ENCODE assay signal across 15 cellular contexts in the genomic region with DNA sequence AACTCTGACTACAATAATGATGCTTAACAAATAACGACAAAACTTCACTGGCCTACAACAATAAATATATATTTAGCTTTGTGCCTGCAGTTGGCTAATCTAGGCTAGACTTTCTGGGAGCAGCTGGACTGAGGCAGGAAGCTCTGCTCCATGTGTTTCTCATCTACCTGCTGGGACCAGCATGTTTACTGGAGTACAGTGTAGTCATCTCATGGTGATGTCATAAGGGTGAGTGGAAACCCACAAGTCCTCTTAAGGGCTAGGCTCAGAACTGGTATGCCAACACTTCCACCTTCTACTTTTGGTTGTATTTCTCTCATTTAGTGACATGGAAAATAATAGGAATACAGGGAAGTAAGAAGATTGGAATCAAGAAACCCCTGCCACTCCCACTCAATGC.
DNase-seq lines count a peak whose midpoint lies in the region; ATAC-seq and TF ChIP-seq lines count a peak whose summit lies in the region.
"Had no signal": no experiment of that assay in that cellular context is flagged by ENCODE, and none has a peak within 500 bp of the region (broad histone marks: within the 10 kb centered on the region; RNA-seq: fewer than 3 reads in every experiment).

No MANE protein-coding gene starts in this region.

- H3K9me3 ChIP-seq in H9 (ENCODE audit: control insufficient read depth, low read depth, low read length) (no peaks in the 10 kb centered on the region), WERI-Rb-1 (ENCODE audit: severe bottlenecking) (no peaks in the 10 kb centered on the region)
- H3K9me3 ChIP-seq: HAP-1, MG63 had no signal

- H2BK5ac ChIP-seq in H9 (ENCODE audit: insufficient read length, low read length), result no peak overlapping the region

- H3K4me2 ChIP-seq in H9 (ENCODE audit: insufficient read depth, insufficient read length, low read length), result no peak overlapping the region
- H3K4me2 ChIP-seq: BLaER1 treated with 17β-estradiol and CSF1 and Interleukin-3, amounts not matched to agents 10 nM and 100 nM had no signal

- H3K4me1 Mint-ChIP-seq in H9, result peaks cover 0 to 9% of the 10 kb centered on the region in 2 experiments; a peak in 2 of 4 replicates

- no peak overlapping the region for H3K4ac ChIP-seq in H9 (ENCODE audit: low read depth, low read length)

- H3K79me1 ChIP-seq in H9 (ENCODE audit: insufficient read depth, low read depth, low read length, poor library complexity, severe bottlenecking), result no peaks in the 10 kb centered on the region

- peaks cover 2% of the 10 kb centered on the region; the same call in 1 of the 2 replicates for H3K4me1 ChIP-seq in H9 (ENCODE audit: insufficient read depth, low read length)
- H3K4me1 ChIP-seq: HAP-1 had no signal

- no peak overlapping the region for H3K18ac ChIP-seq in H9 (ENCODE audit: insufficient read length, low read depth, low read length)

- no peak for TF ChIP-seq CTCF in H9 (conservative IDR thresholded peaks at IDR 0.05)
- no peak for TF ChIP-seq CTCF in fibroblast of mammary gland (conservative IDR thresholded peaks at IDR 0.05; ENCODE audit: control insufficient read depth, insufficient read depth, low read depth, low read length)
- TF ChIP-seq CTCF in WERI-Rb-1 (IDR thresholded peaks at IDR 0.05; ENCODE audit: low read depth, low read length), result no peak

- H3K27me3 Mint-ChIP-seq in H9 (ENCODE audit: low read depth), result peaks cover 1% of the 10 kb centered on the region; the same call in 1 of the 2 replicates

- no peak overlapping the region for H2BK15ac ChIP-seq in H9 (ENCODE audit: low read depth, low read length)

- H3K27ac ChIP-seq in H9 (ENCODE audit: insufficient read length, low read depth, low read length) (no peak overlapping the region), WERI-Rb-1 (no peak overlapping the region)
- H3K27ac ChIP-seq: BLaER1 treated with 17β-estradiol and CSF1 and Interleukin-3, amounts not matched to agents 10 nM and 100 nM had no signal

- no peak overlapping the region for H4K8ac ChIP-seq in H9 (replicated peaks; ENCODE audit: insufficient read length, low read depth, low read length)

- H3K23ac ChIP-seq in H9 (ENCODE audit: insufficient read length, low read depth, low read length), result no peak overlapping the region

- H4K91ac ChIP-seq in H9 (ENCODE audit: insufficient read length, low read depth, low read length), result no peak overlapping the region

- DNase-seq in H9, result no peak
- peak; percentile 14 for DNase-seq in RKO (ENCODE audit: low spot score)
- DNase-seq in fibroblast of mammary gland (ENCODE audit: low read depth), result peak; percentile 61
- DNase-seq in NCI-H2227 (lab: John Stamatoyannopoulos, UW; ENCODE audit: unreplicated experiment), result no peak
- no peak for DNase-seq in WERI-Rb-1
- DNase-seq: DMS153, KBM-7, MG63, NCI-H1105, NCI-H187 had no signal

- no peaks in the 10 kb centered on the region for H3K23me2 ChIP-seq in H9 (ENCODE audit: insufficient read length, low read depth, low read length, poor library complexity, severe bottlenecking)

- H2BK120ac ChIP-seq in H9 (ENCODE audit: low read depth, low read length, poor library complexity, severe bottlenecking), result peak overlapping the region; percentile 53

- H3K9ac ChIP-seq in H9 (ENCODE audit: extremely low read depth, insufficient read length, low read length), result no peak overlapping the region
- H3K9ac ChIP-seq: BLaER1 treated with 17β-estradiol and CSF1 and Interleukin-3, amounts not matched to agents 10 nM and 100 nM had no signal

- H4K20me1 ChIP-seq in H9 (ENCODE audit: control insufficient read depth, insufficient read depth, insufficient read length), result no peaks in the 10 kb centered on the region
- H4K20me1 ChIP-seq: BLaER1 treated with 17β-estradiol and CSF1 and Interleukin-3, amounts not matched to agents 10 nM and 100 nM had no signal

- no peaks in the 10 kb centered on the region for H3K36me3 ChIP-seq in WERI-Rb-1
- H3K36me3 ChIP-seq: BLaER1 treated with 17β-estradiol and CSF1 and Interleukin-3, amounts not matched to agents 10 nM and 100 nM; HAP-1; MG63 had no signal

- H3K4me3 Mint-ChIP-seq in H9, result no peak overlapping the region

- ATAC-seq in HG03097 (IDR thresholded peaks at IDR 0.05; ENCODE audit: low FRiP score, unreplicated experiment), result no peak
- no peak for ATAC-seq in HG03108 (IDR thresholded peaks at IDR 0.05; ENCODE audit: unreplicated experiment)
- ATAC-seq: GM12878 had no signal

- H3K56ac ChIP-seq in H9 (ENCODE audit: insufficient read length, low read depth, low read length), result no peak overlapping the region

- H3K27ac Mint-ChIP-seq in H9, result no peak overlapping the region

- no peak overlapping the region for H4K5ac ChIP-seq in H9 (ENCODE audit: insufficient read length, low read depth, low read length)

- H2BK12ac ChIP-seq in H9 (ENCODE audit: insufficient read length, low read depth, low read length), result no peak overlapping the region

- no peak overlapping the region for H3K14ac ChIP-seq in H9 (ENCODE audit: insufficient read depth, low read length)

- no peak overlapping the region for H3T11ph ChIP-seq in H9 (ENCODE audit: low read length)

- H3K4me3 ChIP-seq in fibroblast of mammary gland (ENCODE audit: control insufficient read depth, low read depth, low read length) (no peak overlapping the region), WERI-Rb-1 (ENCODE audit: low read depth, low read length) (no peak overlapping the region)
- H3K4me3 ChIP-seq: BLaER1 treated with 17β-estradiol and CSF1 and Interleukin-3, amounts not matched to agents 10 nM and 100 nM; GM12878; HAP-1; MG63 had no signal

- no peaks in the 10 kb centered on the region for H3K27me3 ChIP-seq in H9 (ENCODE audit: insufficient read depth, low read length)
- no peaks in the 10 kb centered on the region for H3K27me3 ChIP-seq in WERI-Rb-1 (ENCODE audit: insufficient read depth, low read depth, severe bottlenecking)
- H3K27me3 ChIP-seq: BLaER1 treated with 17β-estradiol and CSF1 and Interleukin-3, amounts not matched to agents 10 nM and 100 nM had no signal

- no peaks in the 10 kb centered on the region for H3K9me3 Mint-ChIP-seq in H9

- no peaks in the 10 kb centered on the region for H3K36me3 Mint-ChIP-seq in H9 (ENCODE audit: insufficient read depth in 1 of 3, low read depth in 3 of 3)

- WGBS in H9 (ENCODE audit: extremely low coverage, insufficient read length, low lambda C conversion rate), result no CpG with 5 or more reads among the region's 1 CpG

- no peak overlapping the region for H2BK20ac ChIP-seq in H9 (ENCODE audit: low read depth, low read length, poor library complexity, severe bottlenecking)

- H2AFZ ChIP-seq in H9 (ENCODE audit: low read length), result no peak overlapping the region

- H2AK5ac ChIP-seq in H9 (ENCODE audit: insufficient read length, low read length), result no peak overlapping the region

- H3K79me2 ChIP-seq in H9 (ENCODE audit: insufficient read depth, low read length), result no peaks in the 10 kb centered on the region

Comparison
In these comparisons a context has a peak if more than half of its experiments do, and no peak if none do; other contexts are left out.
1. DNase-seq: peak in RKO (single experiment) and fibroblast of mammary gland (single experiment); none in H9 (single experiment), NCI-H2227 (single experiment) and WERI-Rb-1 (single experiment).